In genomic region chr10:124124769-124125161, GRCh38 we compare ENCODE assay signal across 28 cellular contexts. TPM values are rescaled to one million over a fixed set of nuclear protein-coding genes. Genes with fewer than 3 reads are reported as not detected.
"Had no signal": no experiment of that assay in that cellular context is flagged by ENCODE, and none has a peak within 500 bp of the region (broad histone marks: within the 10 kb centered on the region; RNA-seq: fewer than 3 reads in every experiment).

No MANE protein-coding gene starts in this region.

- FAIRE-seq: colon, TTC549 had no signal

- H3K27me3 ChIP-seq: brain microvascular endothelial cell, SJCRH30 had no signal

- H3K4me1 Mint-ChIP-seq: activated CD4-positive, alpha-beta T cell treated with anti-CD3 and anti-CD28 coated beads, Interleukin-2, amount 10 ng/mL, durations not matched to agents 24 days and 14 days; activated naive CD4-positive, alpha-beta T cell treated with anti-CD3 and anti-CD28 coated beads, Interleukin-2, amount 10 ng/mL, durations not matched to agents 7 days and 5 days; activated naive CD8-positive, alpha-beta T cell treated with anti-CD3 and anti-CD28 coated beads, Interleukin-2, amount 50 U/mL, for 24 hours had no signal

- H3K36me3 ChIP-seq: brain microvascular endothelial cell, SJCRH30 had no signal

- H3K27ac Mint-ChIP-seq: activated CD4-positive, alpha-beta T cell treated with anti-CD3 and anti-CD28 coated beads, Interleukin-2, amount 10 ng/mL, durations not matched to agents 24 days and 14 days; activated CD8-positive, alpha-beta T cell treated with anti-CD3 and anti-CD28 coated beads, Interleukin-2, amount 10 ng/mL, durations not matched to agents 7 days and 5 days; activated naive CD4-positive, alpha-beta T cell treated with anti-CD3 and anti-CD28 coated beads, Interleukin-2, amount 10 ng/mL, durations not matched to agents 7 days and 5 days; activated naive CD8-positive, alpha-beta T cell; activated naive CD8-positive, alpha-beta T cell treated with anti-CD3 and anti-CD28 coated beads, Interleukin-2, amount 50 U/mL, for 24 hours; activated T-cell treated with anti-CD3 and anti-CD28 coated beads, Interleukin-2, amount 50 U/mL, for 24 hours; activated T-helper 1 cell treated with anti-CD3 and anti-CD28 coated beads, Interleukin-12 subunit alpha, Interleukin-12 subunit beta, Interleukin-2, Interleukin-4 antibody, amounts not matched to agents 30 ng/mL and 10 ng/mL and 1 ng/mL, durations not matched to agents 14 hours and 24 hours and 36 hours; T-helper 1 cell treated with Interleukin-12 subunit alpha and Interleukin-12 subunit beta and Interleukin-4 antibody, amounts not matched to agents 30 μg/mL and 1 μg/mL, for 36 hours; T-helper 2 cell treated with Interferon-gamma antibody and Interleukin-4, amounts not matched to agents 5 μg/mL and 100 μg/mL, for 36 hours had no signal

- H3K4me3 ChIP-seq: SJCRH30, SK-N-MC had no signal

- H3K27ac ChIP-seq: brain microvascular endothelial cell, SJCRH30, SK-N-MC had no signal

- H3K9me3 Mint-ChIP-seq: activated CD4-positive, alpha-beta T cell treated with anti-CD3 and anti-CD28 coated beads, Interleukin-2, amount 10 ng/mL, durations not matched to agents 24 days and 14 days; activated naive CD4-positive, alpha-beta T cell treated with anti-CD3 and anti-CD28 coated beads, Interleukin-2, amount 10 ng/mL, durations not matched to agents 7 days and 5 days; activated naive CD8-positive, alpha-beta T cell treated with anti-CD3 and anti-CD28 coated beads, Interleukin-2, amount 50 U/mL, for 24 hours; activated T-cell treated with anti-CD3 and anti-CD28 coated beads, Interleukin-2, amount 50 U/mL, for 24 hours; activated T-helper 1 cell treated with anti-CD3 and anti-CD28 coated beads, Interleukin-12 subunit alpha, Interleukin-12 subunit beta, Interleukin-2, Interleukin-4 antibody, amounts not matched to agents 30 ng/mL and 10 ng/mL and 1 ng/mL, durations not matched to agents 14 hours and 24 hours and 36 hours; T-helper 1 cell treated with Interleukin-12 subunit alpha and Interleukin-12 subunit beta and Interleukin-4 antibody, amounts not matched to agents 30 μg/mL and 1 μg/mL, for 36 hours; T-helper 2 cell treated with Interferon-gamma antibody and Interleukin-4, amounts not matched to agents 5 μg/mL and 100 μg/mL, for 36 hours had no signal

- ATAC-seq: activated CD8-positive, alpha-beta T cell treated with anti-CD3 and anti-CD28 coated beads, Interleukin-2, amount 10 ng/mL, durations not matched to agents 7 days and 5 days; activated naive CD8-positive, alpha-beta T cell treated with anti-CD3 and anti-CD28 coated beads, Interleukin-2, amount 50 U/mL, for 24 hours; Panc1 had no signal

- H3K4me3 Mint-ChIP-seq: activated CD4-positive, alpha-beta T cell treated with anti-CD3 and anti-CD28 coated beads, Interleukin-2, amount 10 ng/mL, durations not matched to agents 24 days and 14 days; activated CD8-positive, alpha-beta T cell treated with anti-CD3 and anti-CD28 coated beads, Interleukin-2, amount 10 ng/mL, durations not matched to agents 7 days and 5 days; activated naive CD4-positive, alpha-beta T cell treated with anti-CD3 and anti-CD28 coated beads, Interleukin-2, amount 10 ng/mL, durations not matched to agents 7 days and 5 days; activated naive CD8-positive, alpha-beta T cell; activated naive CD8-positive, alpha-beta T cell treated with anti-CD3 and anti-CD28 coated beads, Interleukin-2, amount 50 U/mL, for 24 hours; activated T-cell treated with anti-CD3 and anti-CD28 coated beads, Interleukin-2, amount 50 U/mL, for 24 hours; activated T-helper 1 cell treated with anti-CD3 and anti-CD28 coated beads, Interleukin-12 subunit alpha, Interleukin-12 subunit beta, Interleukin-2, Interleukin-4 antibody, amounts not matched to agents 30 ng/mL and 10 ng/mL and 1 ng/mL, durations not matched to agents 14 hours and 24 hours and 36 hours; T-helper 1 cell treated with Interleukin-12 subunit alpha and Interleukin-12 subunit beta and Interleukin-4 antibody, amounts not matched to agents 30 μg/mL and 1 μg/mL, for 36 hours; T-helper 2 cell treated with Interferon-gamma antibody and Interleukin-4, amounts not matched to agents 5 μg/mL and 100 μg/mL, for 36 hours had no signal

- H3K9me3 ChIP-seq: SJCRH30 had no signal

- DNase-seq: activated CD4-positive, alpha-beta T cell treated with anti-CD3 and anti-CD28 coated beads, Interleukin-2, amount 10 ng/mL, durations not matched to agents 24 days and 14 days; activated CD4-positive, alpha-beta T cell treated with anti-CD3 and anti-CD28 coated beads, Interleukin-2, amount 50 U/mL, for 4 hours; activated CD8-positive, alpha-beta T cell treated with anti-CD3 and anti-CD28 coated beads, Interleukin-2, amount 10 ng/mL, durations not matched to agents 7 days and 5 days; activated naive CD4-positive, alpha-beta T cell treated with anti-CD3 and anti-CD28 coated beads, Interleukin-2, amount 10 ng/mL, durations not matched to agents 7 days and 5 days; activated naive CD8-positive, alpha-beta T cell treated with anti-CD3 and anti-CD28 coated beads, Interleukin-2, amount 50 U/mL, for 24 hours; activated T-cell treated with anti-CD3 and anti-CD28 coated beads, Interleukin-2, amount 50 U/mL, for 24 hours; anterior cingulate cortex; brain microvascular endothelial cell; central memory CD4-positive, alpha-beta T cell; NCI-H1092 treated with DMSO at 0.1 percent for 48 hours; NCI-H1417; NCI-H146; NCI-H187; NCI-H2029 treated with DMSO at 0.1 percent for 48 hours; NCI-H345; NCI-H526; NCI-H748 treated with DMSO at 0.1 percent for 48 hours; NK-92 treated with Interleukin-12 subunit alpha and Interleukin-12 subunit beta, amount 100 ng/mL, for 24 hours; SHP77; SJCRH30 had no signal

- H3K27me3 Mint-ChIP-seq: activated CD4-positive, alpha-beta T cell treated with anti-CD3 and anti-CD28 coated beads, Interleukin-2, amount 10 ng/mL, durations not matched to agents 24 days and 14 days; activated naive CD8-positive, alpha-beta T cell; activated naive CD8-positive, alpha-beta T cell treated with anti-CD3 and anti-CD28 coated beads, Interleukin-2, amount 50 U/mL, for 24 hours; activated T-cell treated with anti-CD3 and anti-CD28 coated beads, Interleukin-2, amount 50 U/mL, for 24 hours had no signal

RNA-seq across cellular contexts. Expression of gene CHST15, which starts 31.4 kb away (rescaled TPM):
- total RNA-seq: activated CD8-positive, alpha-beta T cell treated with anti-CD3 and anti-CD28 coated beads, Interleukin-2, amount 10 ng/mL, durations not matched to agents 7 days and 5 days had no signal
